8 cellular contexts compared by ENCODE assay signal in genomic region chr1:30816211-30817082, GRCh38. TPM values are rescaled to one million over a fixed set of nuclear protein-coding genes. Genes with fewer than 3 reads are reported as not detected.
A peak's percentile ranks its signal among the peaks of the same experiment; 100 is the strongest.
DNase-seq lines count a peak whose midpoint lies in the region; ATAC-seq and TF ChIP-seq lines count a peak whose summit lies in the region.

No MANE protein-coding gene starts in this region.

- peaks cover 29% of the 10 kb centered on the region for H3K4me1 Mint-ChIP-seq in nephron
- H3K4me1 Mint-ChIP-seq in activated T-cell treated with anti-CD3 and anti-CD28 coated beads, Interleukin-2, amount 50 U/mL, for 4 hours (ENCODE audit: low read depth) = no peaks in the 10 kb centered on the region

- H3K27me3 ChIP-seq in esophagus muscularis mucosa (no peaks in the 10 kb centered on the region), vagina (no peaks in the 10 kb centered on the region)

- TF ChIP-seq EP300 in esophagus muscularis mucosa (IDR thresholded peaks at IDR 0.05) = no peak

- H3K36me3 ChIP-seq in esophagus muscularis mucosa (no peaks in the 10 kb centered on the region), vagina (no peaks in the 10 kb centered on the region)

- intact Hi-C loops in esophagus muscularis mucosa (cut with DNase I) = no loop called here
- intact Hi-C loops in vagina (cut with DNase I) = no loop called here

- H3K4me1 ChIP-seq in esophagus muscularis mucosa (peaks cover 17 to 59% (median 57%) of the 10 kb centered on the region in 4 donors), vagina (peaks cover 8% of the 10 kb centered on the region)

- H3K4me3 Mint-ChIP-seq in nephron = no peak overlapping the region
- no peak overlapping the region for H3K4me3 Mint-ChIP-seq in activated T-cell treated with anti-CD3 and anti-CD28 coated beads, Interleukin-2, amount 50 U/mL, for 4 hours

- peak overlapping the region in 2 of 3 experiments; percentile 17 to 63 for H3K27ac Mint-ChIP-seq in nephron

- no peak for TF ChIP-seq POLR2A in esophagus muscularis mucosa (IDR thresholded peaks at IDR 0.05; ENCODE audit: low read depth)
- TF ChIP-seq POLR2A in vagina (IDR thresholded peaks at IDR 0.05) = no peak

- H3K27ac ChIP-seq in esophagus muscularis mucosa (replicated peaks in 1 of 4) = peak overlapping the region; percentile 77 to 97 (median 92)
- no peak overlapping the region for H3K27ac ChIP-seq in vagina

- H3K9me3 ChIP-seq in esophagus muscularis mucosa (no peaks in the 10 kb centered on the region), vagina (no peaks in the 10 kb centered on the region)

- ATAC-seq in HG02885 (IDR thresholded peaks at IDR 0.05; ENCODE audit: poor library complexity, unreplicated experiment) = no peak
- ATAC-seq in activated T-cell treated with anti-CD3 and anti-CD28 coated beads, Interleukin-2, amount 50 U/mL, for 4 hours = no peak

- DNase-seq in Daoy (ENCODE audit: low read depth) (peak; percentile 95), NCI-H748 treated with DMSO at 0.1 percent for 48 hours (lab: John Stamatoyannopoulos, UW) (peak; percentile 9), esophagus muscularis mucosa (ENCODE audit: extremely low spot score) (no peak), vagina (ENCODE audit: extremely low spot score in 2 of 2) (no peak)
- no peak for DNase-seq in activated T-cell treated with anti-CD3 and anti-CD28 coated beads, Interleukin-2, amount 50 U/mL, for 48 hours
- DNase-seq in activated T-cell treated with anti-CD3 and anti-CD28 coated beads, Interleukin-2, amount 50 U/mL, for 4 hours = no peak

- H3K36me3 Mint-ChIP-seq in nephron (ENCODE audit: low read depth) = no peaks in the 10 kb centered on the region
- H3K36me3 Mint-ChIP-seq in activated T-cell treated with anti-CD3 and anti-CD28 coated beads, Interleukin-2, amount 50 U/mL, for 4 hours (ENCODE audit: insufficient read depth) = no peaks in the 10 kb centered on the region

- WGBS in esophagus muscularis mucosa = 16% methylated on average over 15 of the region's 18 CpGs

- peaks cover 13% of the 10 kb centered on the region for H3K27me3 Mint-ChIP-seq in nephron (ENCODE audit: low read depth)
- H3K27me3 Mint-ChIP-seq in activated T-cell treated with anti-CD3 and anti-CD28 coated beads, Interleukin-2, amount 50 U/mL, for 4 hours (ENCODE audit: low read depth) = peaks cover 42% of the 10 kb centered on the region

- TF ChIP-seq CTCF in esophagus muscularis mucosa (IDR thresholded peaks at IDR 0.05) (no peak), nephron (IDR thresholded peaks at IDR 0.05; ENCODE audit: unreplicated experiment in 3 of 3) (no peak), vagina (IDR thresholded peaks at IDR 0.05) (no peak)

- H3K4me3 ChIP-seq in esophagus muscularis mucosa = no peak overlapping the region
- no peak overlapping the region for H3K4me3 ChIP-seq in vagina

- H3K9me3 Mint-ChIP-seq in nephron = no peaks in the 10 kb centered on the region
- no peaks in the 10 kb centered on the region for H3K9me3 Mint-ChIP-seq in activated T-cell treated with anti-CD3 and anti-CD28 coated beads, Interleukin-2, amount 50 U/mL, for 4 hours

RNA-seq across cellular contexts. Expression of gene LAPTM5, which starts 58.9 kb away (rescaled TPM):
- total RNA-seq in Daoy (2014; rRNA removed; shearing (Covaris generic)) = 0.21 and 2.7 TPM in 2 replicates
- total RNA-seq in esophagus muscularis mucosa = 10 to 100 TPM; 32.4 to 83.7 (median 36.3) TPM
- 39.8 TPM for total RNA-seq in vagina
- total RNA-seq in activated T-cell treated with anti-CD3 and anti-CD28 coated beads, Interleukin-2, amount 50 U/mL, for 4 hours = 10 to 100 TPM; 68.3 to 97.3 (median 86.8) TPM

Comparison
In these comparisons a context has a peak if more than half of its experiments do, and no peak if none do; other contexts are left out.
1. DNase-seq: peak in Daoy (single experiment) and NCI-H748 treated with DMSO at 0.1 percent for 48 hours (single experiment); none in esophagus muscularis mucosa (single experiment), activated T-cell treated with anti-CD3 and anti-CD28 coated beads, Interleukin-2, amount 50 U/mL, for 48 hours (0 of 2), vagina (0 of 2) and activated T-cell treated with anti-CD3 and anti-CD28 coated beads, Interleukin-2, amount 50 U/mL, for 4 hours (single experiment).